In the genomic region with DNA sequence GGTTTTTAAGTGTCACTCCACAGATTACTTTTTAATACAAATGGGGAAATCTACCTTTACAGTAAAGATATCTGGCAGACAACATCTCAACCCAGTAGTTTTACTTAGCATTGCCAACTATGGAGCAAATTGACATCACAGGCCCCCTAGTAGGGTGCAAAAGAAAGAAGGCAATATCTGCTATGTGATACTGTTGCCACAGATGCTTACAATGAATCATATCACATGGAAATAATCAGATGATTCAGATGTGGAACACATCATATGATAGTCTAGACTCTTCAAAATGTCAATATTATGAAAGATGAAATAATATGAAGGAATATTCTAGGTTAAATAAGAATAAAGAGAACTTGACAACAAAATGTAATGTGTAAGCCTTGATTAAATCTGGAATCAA, we compare ENCODE assay signal across 27 cellular contexts.
"Had no signal": no experiment of that assay in that cellular context is flagged by ENCODE, and none has a peak within 500 bp of the region (broad histone marks: within the 10 kb centered on the region; RNA-seq: fewer than 3 reads in every experiment).

No MANE protein-coding gene starts in this region.

- H3K4me1 ChIP-seq: esophagus squamous epithelium, heart left ventricle, thyroid gland, vagina had no signal

- ATAC-seq: activated CD4-positive, CD25-positive, alpha-beta regulatory T cell treated with anti-CD3 and anti-CD28 coated beads, Interleukin-2, amount 50 U/mL, for 24 hours; heart left ventricle; sciatic nerve; stimulated activated naive CD8-positive, alpha-beta T cell treated with anti-CD3 and anti-CD28 coated beads, Interleukin-15, amount 100 ng/mL, for 72 hours had no signal

- H3K9me3 ChIP-seq: esophagus squamous epithelium, heart left ventricle, left lung, lower lobe of right lung, thyroid gland, upper lobe of left lung, vagina had no signal

- H3K4me3 ChIP-seq: esophagus squamous epithelium, heart left ventricle, left lung, lower lobe of right lung, thyroid gland, upper lobe of left lung, vagina had no signal

- H3K36me3 ChIP-seq: esophagus squamous epithelium, heart left ventricle, left lung, lower lobe of right lung, thyroid gland, upper lobe of left lung, vagina, WERI-Rb-1 had no signal

- H3K27me3 ChIP-seq: esophagus squamous epithelium, left lung, thyroid gland, upper lobe of left lung, vagina had no signal

- H3K27ac ChIP-seq: esophagus squamous epithelium, heart left ventricle, left lung, lower lobe of right lung, thyroid gland, upper lobe of left lung, vagina, WERI-Rb-1 had no signal

- DNase-seq: activated CD4-positive, alpha-beta T cell treated with anti-CD3 and anti-CD28 coated beads for 48 hours; activated CD4-positive, alpha-beta T cell treated with anti-CD3 and anti-CD28 coated beads, Interleukin-2, amount 50 U/mL, for 48 hours; activated CD8-positive, alpha-beta memory T cell treated with anti-CD3 and anti-CD28 coated beads for 24 hours; activated effector memory CD4-positive, alpha-beta T cell treated with anti-CD3 and anti-CD28 coated beads, Interleukin-2, amount 50 U/mL, for 16 hours; activated naive CD4-positive, alpha-beta T cell treated with anti-CD3 and anti-CD28 coated beads for 36 hours; activated naive CD8-positive, alpha-beta T cell treated with anti-CD3 and anti-CD28 coated beads, Interleukin-2, amount 10 ng/mL, durations not matched to agents 7 days and 5 days; activated T-cell treated with anti-CD3 and anti-CD28 coated beads, Interleukin-2, amount 50 U/mL, for 1 hour; amniotic stem cell; central memory CD4-positive, alpha-beta T cell; esophagus squamous epithelium; heart left ventricle; hypothalamus; kidney glomerular epithelial cell; left lung; lower lobe of right lung; small intestine; stimulated activated CD4-positive, alpha-beta T cell treated with anti-CD3 and anti-CD28 coated beads, Interleukin-4, amount 100 ng/mL, for 24 hours; stimulated activated CD8-positive, alpha-beta memory T cell treated with anti-CD3 and anti-CD28 coated beads, Interleukin-4, amount 100 ng/mL, for 48 hours; stimulated activated naive CD8-positive, alpha-beta T cell treated with anti-CD3 and anti-CD28 coated beads, Interleukin-15, amount 100 ng/mL, for 72 hours; SW 1271; T-helper 9 cell; thyroid gland; upper lobe of left lung; WERI-Rb-1 had no signal
